1 cellular context compared by ENCODE assay signal in genomic region chr3:152268501-152269422, GRCh38.
TF ChIP-seq lines count a peak whose summit lies in the region.

Gene MBNL1, plus strand, starts transcription at chr3:152268929. Its CDS starts 31,265 bp downstream, at chr3:152300194.

TF ChIP-seq in K562, 482 proteins besides CTCF, POLR2A, EP300 and RAD21 (continued from another document and continues in another):
- peak; percentile 17; the same call in 1 of the 2 replicates for TF ChIP-seq NFIC (IDR thresholded peaks at IDR 0.05)
- TF ChIP-seq GTF2F1 (IDR thresholded peaks at IDR 0.05; ENCODE audit: low read depth, low read length), result peak; percentile 92; the same call in 1 of the 2 replicates
- peak; percentile 75 for TF ChIP-seq ETV1 (tag; conservative IDR thresholded peaks at IDR 0.05; ENCODE audit: low read depth)
- no peak for TF ChIP-seq PTRF (tag; IDR thresholded peaks at IDR 0.05)
- TF ChIP-seq U2AF2 (optimal IDR thresholded peaks at IDR 0.05; ENCODE audit: low read depth, low read length), result no peak
- TF ChIP-seq RCOR1 (IDR thresholded peaks at IDR 0.05; ENCODE audit: borderline replicate concordance in 1 of 2, low read depth in 2 of 2, low read length in 2 of 2), result peak in 1 of 2 experiments; percentile 30; a peak in 1 of 4 replicates
- no peak for TF ChIP-seq KAT8 (IDR thresholded peaks at IDR 0.05; ENCODE audit: low read depth)
- TF ChIP-seq POLR2H (tag; IDR thresholded peaks at IDR 0.05; ENCODE audit: low read depth), result peak; percentile 88
- no peak for TF ChIP-seq ZFP36 (IDR thresholded peaks at IDR 0.05; ENCODE audit: low read depth, low read length, partially characterized antibody)
- no peak for TF ChIP-seq KLF6 (CRISPR knock-in tag; IDR thresholded peaks at IDR 0.05; ENCODE audit: borderline replicate concordance)
- no peak for TF ChIP-seq HIVEP1 (CRISPR knock-in tag; IDR thresholded peaks at IDR 0.05)
- TF ChIP-seq KLF16 (IDR thresholded peaks at IDR 0.05), result peak; percentile 64
- peak in 1 of 2 experiments; percentile 35; a peak in 1 of 4 replicates for TF ChIP-seq KDM4B (IDR thresholded peaks at IDR 0.05; ENCODE audit: borderline replicate concordance in 2 of 2, low read depth in 1 of 2)
- no peak; the same call in 1 of the 2 replicates for TF ChIP-seq ATF3 (IDR thresholded peaks at IDR 0.05)
- no peak; the same call in 1 of the 2 replicates for TF ChIP-seq ATF3 (CRISPR knock-in tag; conservative IDR thresholded peaks at IDR 0.05)
- no peak; the same call in 1 of the 2 replicates for TF ChIP-seq IRF1 (CRISPR knock-in tag; IDR thresholded peaks at IDR 0.05; ENCODE audit: borderline replicate concordance)
- TF ChIP-seq E2F3 (CRISPR knock-in tag; IDR thresholded peaks at IDR 0.05), result no peak
- no peak for TF ChIP-seq TEAD2 (tag; IDR thresholded peaks at IDR 0.05)
- peak; percentile 40; the same call in 1 of the 2 replicates for TF ChIP-seq TOE1 (IDR thresholded peaks at IDR 0.05; ENCODE audit: borderline replicate concordance)
- TF ChIP-seq TOE1 (CRISPR knock-in tag; IDR thresholded peaks at IDR 0.05; ENCODE audit: borderline replicate concordance, low read depth), result no peak
- no peak for TF ChIP-seq TAL1 (IDR thresholded peaks at IDR 0.05)
- TF ChIP-seq ID3 (CRISPR knock-in tag; IDR thresholded peaks at IDR 0.05), result no peak
- 0 out of 2 replicates have a peak, but pooled peaks have one; percentile 56 for TF ChIP-seq ID3 (tag; IDR thresholded peaks at IDR 0.05)
- TF ChIP-seq MTA3 (IDR thresholded peaks at IDR 0.05; ENCODE audit: borderline replicate concordance), result peak; percentile 31; the same call in 1 of the 2 replicates
- TF ChIP-seq SAP30 (IDR thresholded peaks at IDR 0.05; ENCODE audit: borderline replicate concordance, insufficient read depth, low read depth, low read length, poor library complexity, severe bottlenecking), result peak; percentile 62
- no peak for TF ChIP-seq ZNF224 (CRISPR knock-in tag; IDR thresholded peaks at IDR 0.05)
- TF ChIP-seq MCM2 (IDR thresholded peaks at IDR 0.05; ENCODE audit: low read depth), result no peak
- no peak for TF ChIP-seq ARHGAP35 (IDR thresholded peaks at IDR 0.05; ENCODE audit: partially characterized antibody)
- peak; percentile 99 for TF ChIP-seq PRDM10 (IDR thresholded peaks at IDR 0.05; ENCODE audit: partially characterized antibody)
- TF ChIP-seq ZFX (CRISPR knock-in tag; IDR thresholded peaks at IDR 0.05), result peak; percentile 64
- peak; percentile 97 for TF ChIP-seq MGA (IDR thresholded peaks at IDR 0.05)
- TF ChIP-seq THRA (IDR thresholded peaks at IDR 0.05), result no peak
- peak; percentile 22; the same call in 1 of the 2 replicates for TF ChIP-seq ZNF668 (CRISPR knock-in tag; IDR thresholded peaks at IDR 0.05)
- TF ChIP-seq USF1 (CRISPR knock-in tag; IDR thresholded peaks at IDR 0.05), result no peak
- TF ChIP-seq CHAMP1 (IDR thresholded peaks at IDR 0.05), result no peak; the same call in 1 of the 2 replicates
